In the genomic region with DNA sequence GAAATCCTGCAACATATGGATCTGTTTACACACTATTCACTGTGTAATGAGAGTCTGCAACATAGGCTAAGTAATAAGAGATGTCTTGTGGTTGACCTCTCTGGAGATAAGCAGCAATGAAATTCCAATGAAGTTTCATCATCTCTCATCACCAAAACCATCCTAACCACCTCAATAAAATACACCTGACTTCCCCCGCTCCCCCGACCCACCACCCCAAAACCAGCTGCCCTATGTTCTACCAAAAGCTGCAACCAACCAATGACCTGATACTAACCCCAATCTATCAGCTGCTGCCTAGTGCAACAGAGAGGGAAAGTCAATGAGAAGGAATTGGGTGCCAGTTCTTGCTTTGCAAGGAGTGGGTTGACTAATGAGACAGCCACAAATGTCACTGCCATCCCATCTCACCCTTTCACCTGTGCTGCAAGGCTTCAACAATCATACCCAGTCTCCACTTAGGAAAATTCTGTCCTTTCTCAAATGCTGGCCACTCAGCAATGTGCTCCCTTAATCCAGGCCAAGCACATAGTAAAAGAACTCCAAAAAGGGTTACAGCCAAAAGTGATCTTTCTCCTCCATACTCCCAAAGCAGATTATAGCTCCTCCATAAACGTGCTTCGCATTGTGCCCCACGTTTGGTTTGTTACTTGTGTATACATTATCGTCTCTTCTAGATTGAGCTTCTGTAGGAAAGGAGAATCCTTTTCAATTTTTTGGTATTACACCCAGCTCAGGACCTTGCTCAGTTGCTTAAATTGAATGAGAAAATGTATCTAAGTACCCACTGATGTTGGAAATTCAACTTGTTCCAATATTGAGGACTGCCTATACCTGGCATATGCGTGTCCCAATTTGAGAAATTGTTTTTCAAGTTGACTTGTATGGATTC, we compare ENCODE assay signal across 10 cellular contexts. TPM values are rescaled to one million over a fixed set of nuclear protein-coding genes. Genes with fewer than 3 reads are reported as not detected.
A peak's percentile ranks its signal among the peaks of the same experiment; 100 is the strongest.
DNase-seq lines count a peak whose midpoint lies in the region; ATAC-seq and TF ChIP-seq lines count a peak whose summit lies in the region.
"Had no signal": no experiment of that assay in that cellular context is flagged by ENCODE, and none has a peak within 500 bp of the region (broad histone marks: within the 10 kb centered on the region; RNA-seq: fewer than 3 reads in every experiment).

No MANE protein-coding gene starts in this region.

- peaks cover 50% of the 10 kb centered on the region for H3K4me1 Mint-ChIP-seq in activated CD4-positive, alpha-beta T cell treated with anti-CD3 and anti-CD28 coated beads, Interleukin-2, amount 10 ng/mL, durations not matched to agents 24 days and 14 days
- peaks cover 40 to 67% of the 10 kb centered on the region in 2 donors for H3K4me1 Mint-ChIP-seq in stimulated activated naive B cell treated with anti-CD40 and anti-IgM and Interleukin-4, amounts not matched to agents 10 μg/mL and 1 μg/mL and 100 μg/mL, for 72 hours
- H3K4me1 Mint-ChIP-seq in CD8-positive, alpha-beta T cell (ENCODE audit: low read depth) = peaks cover 41% of the 10 kb centered on the region

- H3K27ac ChIP-seq in CD8-positive, alpha-beta T cell (ENCODE audit: low read depth, low read length) = no peak overlapping the region
- H3K27ac ChIP-seq: BLaER1 had no signal

- H3K36me3 ChIP-seq in CD8-positive, alpha-beta T cell (ENCODE audit: insufficient read depth, low read length) = no peaks in the 10 kb centered on the region

- TF ChIP-seq CTCF in CD8-positive, alpha-beta T cell (IDR thresholded peaks at IDR 0.05) = no peak

- H3K9me3 ChIP-seq in CD8-positive, alpha-beta T cell (ENCODE audit: low read length) = no peaks in the 10 kb centered on the region
- H3K9me3 ChIP-seq: BLaER1 had no signal

- no peaks in the 10 kb centered on the region for H3K27me3 ChIP-seq in CD8-positive, alpha-beta T cell (ENCODE audit: insufficient read depth, low read length)
- H3K27me3 ChIP-seq: BLaER1 had no signal

- peaks cover 19% of the 10 kb centered on the region for H3K4me1 ChIP-seq in CD8-positive, alpha-beta T cell (ENCODE audit: insufficient read depth, low read length)

- intact Hi-C loops in activated CD4-positive, alpha-beta T cell treated with anti-CD3 and anti-CD28 coated beads, Interleukin-2, amount 10 ng/mL, durations not matched to agents 24 days and 14 days (cut with micrococcal nuclease) = loop anchor here (1.0 to 2.0 kb wide), 2 partner anchors 18 to 182 kb away; no protein-coding TSS in a partner anchor
- intact Hi-C loops in CD8-positive, alpha-beta T cell (cut with DNase I, micrococcal nuclease) = no loop called here
- intact Hi-C loops in left cardiac atrium (cut with DNase I) = no loop called here

- H3K27me3 Mint-ChIP-seq in activated CD4-positive, alpha-beta T cell treated with anti-CD3 and anti-CD28 coated beads, Interleukin-2, amount 10 ng/mL, durations not matched to agents 24 days and 14 days = no peaks in the 10 kb centered on the region
- peaks cover 0 to 4% of the 10 kb centered on the region in 2 donors for H3K27me3 Mint-ChIP-seq in stimulated activated naive B cell treated with anti-CD40 and anti-IgM and Interleukin-4, amounts not matched to agents 10 μg/mL and 1 μg/mL and 100 μg/mL, for 72 hours
- H3K27me3 Mint-ChIP-seq in CD8-positive, alpha-beta T cell (ENCODE audit: low read depth) = no peaks in the 10 kb centered on the region

- peaks cover 70% of the 10 kb centered on the region for H3K36me3 Mint-ChIP-seq in activated CD4-positive, alpha-beta T cell treated with anti-CD3 and anti-CD28 coated beads, Interleukin-2, amount 10 ng/mL, durations not matched to agents 24 days and 14 days (ENCODE audit: low read depth)
- peaks cover 52 to 73% of the 10 kb centered on the region in 2 donors for H3K36me3 Mint-ChIP-seq in stimulated activated naive B cell treated with anti-CD40 and anti-IgM and Interleukin-4, amounts not matched to agents 10 μg/mL and 1 μg/mL and 100 μg/mL, for 72 hours
- peaks cover 18% of the 10 kb centered on the region for H3K36me3 Mint-ChIP-seq in CD8-positive, alpha-beta T cell

- peak overlapping the region; percentile 22 for H3K4me3 Mint-ChIP-seq in activated CD4-positive, alpha-beta T cell treated with anti-CD3 and anti-CD28 coated beads, Interleukin-2, amount 10 ng/mL, durations not matched to agents 24 days and 14 days
- peak overlapping the region; percentile 33 to 72 for H3K4me3 Mint-ChIP-seq in stimulated activated naive B cell treated with anti-CD40 and anti-IgM and Interleukin-4, amounts not matched to agents 10 μg/mL and 1 μg/mL and 100 μg/mL, for 72 hours
- no peak overlapping the region for H3K4me3 Mint-ChIP-seq in CD8-positive, alpha-beta T cell

- DNase-seq in activated T-cell treated with anti-CD3 and anti-CD28 coated beads for 48 hours (ENCODE audit: low read depth) = peak; percentile 60
- DNase-seq in activated T-cell treated with anti-CD3 and anti-CD28 coated beads for 4 hours = no peak
- no peak for DNase-seq in activated CD4-positive, alpha-beta T cell treated with anti-CD3 and anti-CD28 coated beads, Interleukin-2, amount 10 ng/mL, durations not matched to agents 24 days and 14 days
- peak; percentile 60 for DNase-seq in stimulated activated naive B cell treated with anti-CD40 and anti-IgM and Interleukin-4, amounts not matched to agents 10 μg/mL and 1 μg/mL and 100 μg/mL, for 72 hours
- no peak for DNase-seq in CD8-positive, alpha-beta T cell
- no peak for DNase-seq in UCSD-AML1 (lab: John Stamatoyannopoulos, UW; ENCODE audit: unreplicated experiment)
- no peak for DNase-seq in left cardiac atrium

- ATAC-seq in HG02852 (IDR thresholded peaks at IDR 0.05; ENCODE audit: unreplicated experiment) (peak; percentile 24), left cardiac atrium (no peak)
- ATAC-seq in stimulated activated naive B cell treated with anti-CD40 and anti-IgM and Interleukin-4, amounts not matched to agents 10 μg/mL and 1 μg/mL and 100 μg/mL, for 72 hours (replicated peaks) = peak; percentile 39 to 44
- ATAC-seq in CD8-positive, alpha-beta T cell = no peak
- ATAC-seq: Panc1 had no signal

- peaks cover 3% of the 10 kb centered on the region for H3K9me3 Mint-ChIP-seq in activated CD4-positive, alpha-beta T cell treated with anti-CD3 and anti-CD28 coated beads, Interleukin-2, amount 10 ng/mL, durations not matched to agents 24 days and 14 days
- peaks cover 5 to 7% of the 10 kb centered on the region in 2 donors for H3K9me3 Mint-ChIP-seq in stimulated activated naive B cell treated with anti-CD40 and anti-IgM and Interleukin-4, amounts not matched to agents 10 μg/mL and 1 μg/mL and 100 μg/mL, for 72 hours
- no peaks in the 10 kb centered on the region for H3K9me3 Mint-ChIP-seq in CD8-positive, alpha-beta T cell

- POLR2A ChIA-PET in CD8-positive, alpha-beta T cell (lab: Charles Lee) = no interaction called here

- CTCF ChIA-PET in CD8-positive, alpha-beta T cell (lab: Charles Lee) = interaction anchor here (1.0 to 1.8 kb wide), 2 partner anchors 11 to 30 kb away, joined by 4 to 5 read pairs; no protein-coding TSS in a partner anchor

- peak overlapping the region; percentile 93 for H3K27ac Mint-ChIP-seq in activated CD4-positive, alpha-beta T cell treated with anti-CD3 and anti-CD28 coated beads, Interleukin-2, amount 10 ng/mL, durations not matched to agents 24 days and 14 days
- peak overlapping the region; percentile 95 for H3K27ac Mint-ChIP-seq in stimulated activated naive B cell treated with anti-CD40 and anti-IgM and Interleukin-4, amounts not matched to agents 10 μg/mL and 1 μg/mL and 100 μg/mL, for 72 hours
- H3K27ac Mint-ChIP-seq in CD8-positive, alpha-beta T cell = no peak overlapping the region

- H3K4me3 ChIP-seq in CD8-positive, alpha-beta T cell (ENCODE audit: low read depth, low read length) = no peak overlapping the region
- H3K4me3 ChIP-seq: BLaER1 had no signal

RNA-seq across cellular contexts. Expression of a gene that starts 29.0 kb away (rescaled TPM):
- 63.2 and 66.0 TPM in 2 replicates for total RNA-seq in activated CD4-positive, alpha-beta T cell treated with anti-CD3 and anti-CD28 coated beads, Interleukin-2, amount 10 ng/mL, durations not matched to agents 24 days and 14 days
- 10 to 100 TPM; 13.8 to 17.4 TPM for total RNA-seq in CD8-positive, alpha-beta T cell
- total RNA-seq in left cardiac atrium = 10 to 100 TPM; 37.8 to 39.9 TPM

Comparison
In these comparisons a context has a peak if more than half of its experiments do, and no peak if none do; other contexts are left out.
1. DNase-seq: peak in activated T-cell treated with anti-CD3 and anti-CD28 coated beads for 48 hours (single experiment) and stimulated activated naive B cell treated with anti-CD40 and anti-IgM and Interleukin-4, amounts not matched to agents 10 μg/mL and 1 μg/mL and 100 μg/mL, for 72 hours (single experiment); none in activated T-cell treated with anti-CD3 and anti-CD28 coated beads for 4 hours (single experiment), activated CD4-positive, alpha-beta T cell treated with anti-CD3 and anti-CD28 coated beads, Interleukin-2, amount 10 ng/mL, durations not matched to agents 24 days and 14 days (single experiment), CD8-positive, alpha-beta T cell (0 of 7), UCSD-AML1 (single experiment) and left cardiac atrium (single experiment).
2. ATAC-seq: peak in HG02852 (single experiment) and stimulated activated naive B cell treated with anti-CD40 and anti-IgM and Interleukin-4, amounts not matched to agents 10 μg/mL and 1 μg/mL and 100 μg/mL, for 72 hours (2 of 2); none in CD8-positive, alpha-beta T cell (single experiment) and left cardiac atrium (0 of 2).